In the genomic region with DNA sequence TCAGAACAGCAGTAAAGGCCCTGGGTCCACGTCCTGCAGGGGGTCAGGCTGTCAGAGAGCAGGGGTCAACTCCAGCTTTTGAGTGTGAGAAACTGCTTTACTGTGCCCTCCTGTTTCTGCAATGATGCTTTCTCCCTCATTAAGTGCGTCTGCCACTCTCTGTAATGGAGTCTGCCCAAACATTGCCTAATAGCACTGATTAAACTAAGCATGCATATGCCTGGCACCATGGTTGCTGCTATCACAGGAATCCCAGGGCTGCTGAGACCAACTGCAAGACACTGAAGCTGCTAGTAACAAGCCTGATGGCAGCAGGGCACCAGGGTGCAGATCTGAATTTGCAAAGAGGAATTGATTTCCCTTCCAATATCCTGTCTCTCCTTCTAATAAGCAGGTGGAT, we compare ENCODE assay signal across 21 cellular contexts.
A peak's percentile ranks its signal among the peaks of the same experiment; 100 is the strongest.
DNase-seq lines count a peak whose midpoint lies in the region; ATAC-seq and TF ChIP-seq lines count a peak whose summit lies in the region.
"Had no signal": no experiment of that assay in that cellular context is flagged by ENCODE, and none has a peak within 500 bp of the region (broad histone marks: within the 10 kb centered on the region; RNA-seq: fewer than 3 reads in every experiment).

No MANE protein-coding gene starts in this region.

- CTCF ChIA-PET in SK-N-SH (lab: Yijun Ruan, JAX) = no interaction called here
- CTCF ChIA-PET in activated CD8-positive, alpha-beta memory T cell treated with anti-CD3 and anti-CD28 coated beads, Interleukin-2, amount 10 ng/mL, durations not matched to agents 7 days and 5 days (lab: Charles Lee) = no interaction called here

- H3K4me1 ChIP-seq in SK-N-SH (ENCODE audit: control insufficient read depth in 1 of 2, insufficient read depth in 2 of 2, low read depth in 1 of 2, low read length in 1 of 2) (peaks cover 0 to 2% of the 10 kb centered on the region in 2 experiments; a peak in 1 of 4 replicates), thyroid gland (peaks cover 0 to 6% of the 10 kb centered on the region in 2 donors)
- H3K4me1 ChIP-seq: BLaER1, HAP-1 had no signal

- WGBS in SK-N-SH (ENCODE audit: low lambda C conversion rate) = 0% methylated on average over 1 of the region's 2 CpGs
- 45 to 55% methylated on average over 2 of the region's 2 CpGs for WGBS in thyroid gland, 2 donors

- H3K4me1 Mint-ChIP-seq in activated CD8-positive, alpha-beta memory T cell treated with anti-CD3 and anti-CD28 coated beads, Interleukin-2, amount 10 ng/mL, durations not matched to agents 7 days and 5 days = peaks cover 18% of the 10 kb centered on the region
- H3K4me1 Mint-ChIP-seq: B cell; CD4-positive, CD25-positive, alpha-beta regulatory T cell had no signal

- no peak for TF ChIP-seq CTCF in SK-N-SH (IDR thresholded peaks at IDR 0.05)
- TF ChIP-seq CTCF in thyroid gland (IDR thresholded peaks at IDR 0.05) = no peak

- TF ChIP-seq EP300 in SK-N-SH (IDR thresholded peaks at IDR 0.05; ENCODE audit: borderline replicate concordance in 1 of 2, low read depth in 1 of 2, low read length in 1 of 2) = no peak

- peaks cover 34% of the 10 kb centered on the region for H3K27me3 Mint-ChIP-seq in activated CD8-positive, alpha-beta memory T cell treated with anti-CD3 and anti-CD28 coated beads, Interleukin-2, amount 10 ng/mL, durations not matched to agents 7 days and 5 days

- H3K27ac ChIP-seq in SK-N-SH (ENCODE audit: low read depth in 2 of 2, low read length in 1 of 2) (no peak overlapping the region), cingulate gyrus (ENCODE audit: low read depth, low read length) (peak overlapping the region; percentile 39), temporal lobe (ENCODE audit: low read depth, low read length) (peak overlapping the region; percentile 63), thyroid gland (no peak overlapping the region)
- H3K27ac ChIP-seq: BLaER1, C4-2B had no signal

- ATAC-seq in SK-N-SH treated with all-trans-retinoic acid at 6 μM for 48 hours = no peak
- ATAC-seq in activated CD8-positive, alpha-beta memory T cell treated with anti-CD3 and anti-CD28 coated beads, Interleukin-2, amount 10 ng/mL, durations not matched to agents 7 days and 5 days = no peak
- no peak for ATAC-seq in HG02571 (IDR thresholded peaks at IDR 0.05; ENCODE audit: unreplicated experiment)
- ATAC-seq: CD8-positive, alpha-beta T cell; GM12878; GM23338 had no signal

- H3K9me3 ChIP-seq in SK-N-SH = no peaks in the 10 kb centered on the region
- H3K9me3 ChIP-seq in thyroid gland = no peaks in the 10 kb centered on the region
- H3K9me3 ChIP-seq: BLaER1, HAP-1 had no signal

- no peak overlapping the region for H3K4me3 Mint-ChIP-seq in activated CD8-positive, alpha-beta memory T cell treated with anti-CD3 and anti-CD28 coated beads, Interleukin-2, amount 10 ng/mL, durations not matched to agents 7 days and 5 days
- H3K4me3 Mint-ChIP-seq: B cell; CD4-positive, CD25-positive, alpha-beta regulatory T cell; CD8-positive, alpha-beta T cell; GM23338; HFFc6 had no signal

- no peak for TF ChIP-seq POLR2A in thyroid gland (IDR thresholded peaks at IDR 0.05)

- no peaks in the 10 kb centered on the region for H4K20me1 ChIP-seq in SK-N-SH (ENCODE audit: insufficient read depth)
- H4K20me1 ChIP-seq: BLaER1 had no signal

- no peak overlapping the region for H3K4me2 ChIP-seq in SK-N-SH
- H3K4me2 ChIP-seq: BLaER1, GM23338 had no signal

- H3K27me3 ChIP-seq in SK-N-SH (ENCODE audit: insufficient read depth) (no peaks in the 10 kb centered on the region), thyroid gland (no peaks in the 10 kb centered on the region)
- H3K27me3 ChIP-seq: BLaER1 had no signal

- H3K9me2 ChIP-seq in SK-N-SH = no peaks in the 10 kb centered on the region

- no peak for TF ChIP-seq RAD21 in SK-N-SH (IDR thresholded peaks at IDR 0.05; ENCODE audit: low read length)

- peak; percentile 4 for DNase-seq in SK-N-SH
- peak; percentile 57 for DNase-seq in NCI-H69 (lab: John Stamatoyannopoulos, UW)
- no peak for DNase-seq in activated CD8-positive, alpha-beta memory T cell treated with anti-CD3 and anti-CD28 coated beads, Interleukin-2, amount 10 ng/mL, durations not matched to agents 7 days and 5 days
- DNase-seq in thyroid gland = no peak
- DNase-seq: CD4-positive, CD25-positive, alpha-beta regulatory T cell; CD8-positive, alpha-beta T cell; DMS 273 treated with DMSO at 0.1 percent for 48 hours; DMS79; EL; GDM1; HFFc6 had no signal

- POLR2A ChIA-PET in SK-N-SH (lab: Yijun Ruan, JAX) = no interaction called here

- no peak overlapping the region for H2AFZ ChIP-seq in SK-N-SH (ENCODE audit: low read depth)
- H2AFZ ChIP-seq: GM23338 had no signal

- no peaks in the 10 kb centered on the region for H3K79me2 ChIP-seq in SK-N-SH (ENCODE audit: insufficient read depth)

- H3K9ac ChIP-seq in SK-N-SH = no peak overlapping the region
- H3K9ac ChIP-seq: BLaER1 had no signal

- H3K27ac Mint-ChIP-seq in activated CD8-positive, alpha-beta memory T cell treated with anti-CD3 and anti-CD28 coated beads, Interleukin-2, amount 10 ng/mL, durations not matched to agents 7 days and 5 days = no peak overlapping the region
- H3K27ac Mint-ChIP-seq: B cell; CD4-positive, CD25-positive, alpha-beta regulatory T cell; CD8-positive, alpha-beta T cell; GM23338; HFFc6 had no signal

- no peaks in the 10 kb centered on the region for H3K36me3 ChIP-seq in SK-N-SH (replicated peaks in 1 of 2; ENCODE audit: control insufficient read depth in 1 of 2, insufficient read depth in 2 of 2, low read length in 1 of 2)
- no peaks in the 10 kb centered on the region for H3K36me3 ChIP-seq in thyroid gland
- H3K36me3 ChIP-seq: BLaER1, HAP-1 had no signal

- no peaks in the 10 kb centered on the region for H3F3A ChIP-seq in SK-N-SH (replicated peaks; ENCODE audit: insufficient read depth)

- H3K36me3 Mint-ChIP-seq in activated CD8-positive, alpha-beta memory T cell treated with anti-CD3 and anti-CD28 coated beads, Interleukin-2, amount 10 ng/mL, durations not matched to agents 7 days and 5 days = no peaks in the 10 kb centered on the region
- H3K36me3 Mint-ChIP-seq: CD4-positive, CD25-positive, alpha-beta regulatory T cell; CD8-positive, alpha-beta T cell had no signal

- intact Hi-C loops in thyroid gland (cut with DNase I) = no loop called here

- no peaks in the 10 kb centered on the region for H3K9me3 Mint-ChIP-seq in activated CD8-positive, alpha-beta memory T cell treated with anti-CD3 and anti-CD28 coated beads, Interleukin-2, amount 10 ng/mL, durations not matched to agents 7 days and 5 days (ENCODE audit: low read depth)
- H3K9me3 Mint-ChIP-seq: CD8-positive, alpha-beta T cell had no signal

- no peak overlapping the region for H3K4me3 ChIP-seq in SK-N-SH (ENCODE audit: low read depth in 2 of 2, low read length in 1 of 2)
- H3K4me3 ChIP-seq in thyroid gland (replicated peaks in 1 of 3) = no peak overlapping the region
- H3K4me3 ChIP-seq: BLaER1, GM12878, GM23338, HAP-1 had no signal

TF ChIP-seq in SK-N-SH, 30 proteins besides CTCF, POLR2A, EP300 and RAD21 (continues in another document):
- TF ChIP-seq RXRA (IDR thresholded peaks at IDR 0.05; ENCODE audit: borderline replicate concordance, low read depth) = no peak
- no peak for TF ChIP-seq SIN3A (IDR thresholded peaks at IDR 0.05; ENCODE audit: borderline replicate concordance, low read depth, low read length)
- no peak for TF ChIP-seq GABPA (IDR thresholded peaks at IDR 0.05; ENCODE audit: low read depth)
- no peak for TF ChIP-seq USF2 (IDR thresholded peaks at IDR 0.05; ENCODE audit: borderline replicate concordance, low read depth, low read length)
- no peak for TF ChIP-seq POLR2AphosphoS5 (IDR thresholded peaks at IDR 0.05; ENCODE audit: low read depth, low read length)
- TF ChIP-seq CHD2 (IDR thresholded peaks at IDR 0.05; ENCODE audit: low read length, partially characterized antibody) = no peak
- TF ChIP-seq ELF1 (IDR thresholded peaks at IDR 0.05) = no peak

TF ChIP-seq in SK-N-SH treated with all-trans-retinoic acid at 6 μM for 48 hours, 23 proteins besides CTCF, POLR2A, EP300 and RAD21 (continues in another document):
- TF ChIP-seq ISL1 (CRISPR knock-in tag; IDR thresholded peaks at IDR 0.05) (no peak), TOX (CRISPR knock-in tag; IDR thresholded peaks at IDR 0.05; ENCODE audit: borderline replicate concordance) (no peak), GLIS3 (CRISPR knock-in tag; IDR thresholded peaks at IDR 0.05) (no peak), ESRRG (CRISPR knock-in tag; IDR thresholded peaks at IDR 0.05) (no peak), ZFP30 (CRISPR knock-in tag; IDR thresholded peaks at IDR 0.05) (no peak), ZNF8 (CRISPR knock-in tag; IDR thresholded peaks at IDR 0.05) (no peak), ARNTL (CRISPR knock-in tag; IDR thresholded peaks at IDR 0.05; ENCODE audit: borderline replicate concordance, low read depth) (no peak), ZNF70 (CRISPR knock-in tag; IDR thresholded peaks at IDR 0.05) (no peak)
- TF ChIP-seq, protein P1, sequence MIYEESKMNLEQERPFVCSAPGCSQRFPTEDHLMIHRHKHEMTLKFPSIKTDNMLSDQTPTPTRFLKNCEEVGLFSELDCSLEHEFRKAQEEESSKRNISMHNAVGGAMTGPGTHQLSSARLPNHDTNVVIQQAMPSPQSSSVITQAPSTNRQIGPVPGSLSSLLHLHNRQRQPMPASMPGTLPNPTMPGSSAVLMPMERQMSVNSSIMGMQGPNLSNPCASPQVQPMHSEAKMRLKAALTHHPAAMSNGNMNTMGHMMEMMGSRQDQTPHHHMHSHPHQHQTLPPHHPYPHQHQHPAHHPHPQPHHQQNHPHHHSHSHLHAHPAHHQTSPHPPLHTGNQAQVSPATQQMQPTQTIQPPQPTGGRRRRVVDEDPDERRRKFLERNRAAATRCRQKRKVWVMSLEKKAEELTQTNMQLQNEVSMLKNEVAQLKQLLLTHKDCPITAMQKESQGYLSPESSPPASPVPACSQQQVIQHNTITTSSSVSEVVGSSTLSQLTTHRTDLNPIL (CRISPR knock-in tag; IDR thresholded peaks at IDR 0.05; ENCODE audit: low read depth) = no peak
- TF ChIP-seq, protein P2, sequence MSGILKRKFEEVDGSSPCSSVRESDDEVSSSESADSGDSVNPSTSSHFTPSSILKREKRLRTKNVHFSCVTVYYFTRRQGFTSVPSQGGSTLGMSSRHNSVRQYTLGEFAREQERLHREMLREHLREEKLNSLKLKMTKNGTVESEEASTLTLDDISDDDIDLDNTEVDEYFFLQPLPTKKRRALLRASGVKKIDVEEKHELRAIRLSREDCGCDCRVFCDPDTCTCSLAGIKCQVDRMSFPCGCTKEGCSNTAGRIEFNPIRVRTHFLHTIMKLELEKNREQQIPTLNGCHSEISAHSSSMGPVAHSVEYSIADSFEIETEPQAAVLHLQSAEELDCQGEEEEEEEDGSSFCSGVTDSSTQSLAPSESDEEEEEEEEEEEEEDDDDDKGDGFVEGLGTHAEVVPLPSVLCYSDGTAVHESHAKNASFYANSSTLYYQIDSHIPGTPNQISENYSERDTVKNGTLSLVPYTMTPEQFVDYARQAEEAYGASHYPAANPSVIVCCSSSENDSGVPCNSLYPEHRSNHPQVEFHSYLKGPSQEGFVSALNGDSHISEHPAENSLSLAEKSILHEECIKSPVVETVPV (CRISPR knock-in tag; IDR thresholded peaks at IDR 0.05) = no peak

Comparison
In these comparisons a context has a peak if more than half of its experiments do, and no peak if none do; other contexts are left out.
1. DNase-seq: peak in SK-N-SH (single experiment) and NCI-H69 (single experiment); none in activated CD8-positive, alpha-beta memory T cell treated with anti-CD3 and anti-CD28 coated beads, Interleukin-2, amount 10 ng/mL, durations not matched to agents 7 days and 5 days (single experiment) and thyroid gland (0 of 2).
2. H3K27ac ChIP-seq: peak in cingulate gyrus (single experiment) and temporal lobe (single experiment); none in SK-N-SH (0 of 2) and thyroid gland (0 of 3).